9 cellular contexts compared by ENCODE assay signal in the genomic region with DNA sequence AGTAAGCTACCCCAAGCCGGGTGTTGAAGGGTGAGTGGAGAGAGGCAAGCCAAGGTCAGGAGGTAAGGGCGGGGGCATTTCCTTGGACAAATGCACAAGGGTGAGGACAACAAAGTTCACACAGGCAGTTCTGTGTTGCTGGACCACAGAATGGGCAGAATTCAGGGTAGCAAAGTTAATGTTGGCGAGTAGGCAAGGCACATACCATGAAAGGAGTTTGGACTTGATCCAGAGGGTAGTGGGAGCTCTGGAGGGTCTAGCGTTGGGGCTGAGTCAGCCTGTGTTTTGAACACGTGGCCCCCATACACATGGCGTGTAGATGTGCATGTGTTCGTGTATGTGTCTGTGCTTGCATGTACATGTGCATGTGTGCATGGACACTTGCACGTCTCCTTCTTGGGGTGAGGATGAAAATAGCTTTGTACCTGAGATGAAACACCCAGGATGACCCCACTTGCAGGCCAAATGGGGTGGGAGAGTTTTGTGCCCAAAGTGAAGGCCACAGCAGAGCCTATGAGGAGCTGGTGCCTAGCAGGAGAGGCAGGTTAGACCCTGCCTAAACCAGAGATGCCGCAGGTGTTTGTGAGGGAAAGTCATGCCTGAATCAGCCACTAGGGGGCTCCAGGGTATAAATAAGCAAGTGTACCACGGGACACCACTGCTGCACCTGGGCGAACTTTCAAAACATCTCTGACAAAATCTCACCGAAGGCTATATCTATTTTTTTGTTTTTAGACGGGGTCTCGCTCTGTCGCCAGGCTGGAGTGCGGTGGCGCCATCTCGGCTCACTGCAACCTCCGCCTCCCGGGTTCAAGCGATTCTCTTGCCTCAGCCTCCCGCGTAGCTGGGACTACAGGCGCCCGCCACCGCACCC. TPM values are rescaled to one million over a fixed set of nuclear protein-coding genes. Genes with fewer than 3 reads are reported as not detected.
DNase-seq lines count a peak whose midpoint lies in the region; TF ChIP-seq lines count a peak whose summit lies in the region.
"Had no signal": no experiment of that assay in that cellular context is flagged by ENCODE, and none has a peak within 500 bp of the region (broad histone marks: within the 10 kb centered on the region; RNA-seq: fewer than 3 reads in every experiment).

No MANE protein-coding gene starts in this region.

- no peak overlapping the region for H2AFZ ChIP-seq in PC-9
- H2AFZ ChIP-seq in neural cell (ENCODE audit: low read depth, low read length) = no peak overlapping the region

- POLR2A ChIA-PET in PC-9 (lab: Charles Lee; ENCODE audit: unreplicated experiment) = no interaction called here

- BruUV-seq in PC-9 (replicated peaks; lab: Mats Ljungman, UMichigan) = no TSS peak

- no peak for TF ChIP-seq POLR2A in esophagus muscularis mucosa (IDR thresholded peaks at IDR 0.05; ENCODE audit: low read depth)

- WGBS in esophagus muscularis mucosa = 58% methylated on average over 26 of the region's 26 CpGs

- H3K9me2 ChIP-seq in PC-9 (ENCODE audit: insufficient read depth) (no peaks in the 10 kb centered on the region), neural cell (ENCODE audit: insufficient read depth, low read length) (no peaks in the 10 kb centered on the region)

- peak; percentile 70 for TF ChIP-seq RAD21 in neural cell (conservative IDR thresholded peaks at IDR 0.05)

- no peaks in the 10 kb centered on the region; the same call in 1 of the 2 replicates for H3K4me1 ChIP-seq in PC-9 (replicated peaks; ENCODE audit: insufficient read depth)
- peaks cover 0 to 8% (median 1%) of the 10 kb centered on the region in 4 donors for H3K4me1 ChIP-seq in esophagus muscularis mucosa

- CTCF ChIA-PET in PC-9 (lab: Charles Lee) = interaction anchor here (0.6 to 1.1 kb wide), 3 partner anchors 75 to 189 kb away, joined by 3 to 6 read pairs (median 3); partner anchors contain the start of gene RAB13

- no peak overlapping the region for H3K9ac ChIP-seq in neural cell (ENCODE audit: low read length)
- H3K9ac ChIP-seq: BLaER1 had no signal

- no peak overlapping the region for H3K27ac ChIP-seq in PC-9
- H3K27ac ChIP-seq in esophagus muscularis mucosa (replicated peaks in 1 of 4) = no peak overlapping the region
- H3K27ac ChIP-seq in neural cell (ENCODE audit: low read length) = no peak overlapping the region
- no peak overlapping the region for H3K27ac ChIP-seq in substantia nigra (ENCODE audit: low read depth, low read length, poor library complexity, severe bottlenecking)
- H3K27ac ChIP-seq: BLaER1 had no signal

- TF ChIP-seq CTCF in PC-9 (conservative IDR thresholded peaks at IDR 0.05) = peak; percentile 93
- peak; percentile 89 to 93 (median 91) for TF ChIP-seq CTCF in esophagus muscularis mucosa (IDR thresholded peaks at IDR 0.05)
- TF ChIP-seq CTCF in neural cell (IDR thresholded peaks at IDR 0.05; ENCODE audit: poor library complexity, severe bottlenecking) = peak; percentile 72

- no peak overlapping the region for H3K4me3 ChIP-seq in PC-9
- H3K4me3 ChIP-seq in esophagus muscularis mucosa = no peak overlapping the region
- H3K4me3 ChIP-seq in neural cell (ENCODE audit: low read length) = no peak overlapping the region
- H3K4me3 ChIP-seq: BLaER1 had no signal

- H3K79me2 ChIP-seq in PC-9 (ENCODE audit: low read depth) (no peaks in the 10 kb centered on the region), neural cell (replicated peaks; ENCODE audit: insufficient read depth, low read length) (no peaks in the 10 kb centered on the region)

- TF ChIP-seq EP300 in esophagus muscularis mucosa (IDR thresholded peaks at IDR 0.05) = no peak
- no peak for TF ChIP-seq EP300 in neural cell (conservative IDR thresholded peaks at IDR 0.05; ENCODE audit: poor library complexity, severe bottlenecking)

- no peaks in the 10 kb centered on the region for H3K36me3 ChIP-seq in PC-9 (ENCODE audit: low read depth)
- H3K36me3 ChIP-seq in esophagus muscularis mucosa = peaks cover 0 to 12% (median 4%) of the 10 kb centered on the region in 4 donors
- H3K36me3 ChIP-seq in neural cell (ENCODE audit: insufficient read depth, low read length) = no peaks in the 10 kb centered on the region

- intact Hi-C loops in PC-9 (cut with micrococcal nuclease; ENCODE audit: unreplicated experiment) (loop anchor here (1.0 to 5.0 kb wide), 3 partner anchors 149 to 475 kb away; partner anchors contain the start of genes DENND4B, HAX1 and RAB13), esophagus muscularis mucosa (cut with DNase I) (loop anchor here (2.0 to 5.0 kb wide), 3 partner anchors 125 to 190 kb away; partner anchors contain the start of genes DENND4B, GATAD2B and RAB13)

- H3K9me3 ChIP-seq in PC-9 (ENCODE audit: insufficient read depth, low read depth) (no peaks in the 10 kb centered on the region), esophagus muscularis mucosa (no peaks in the 10 kb centered on the region), neural cell (ENCODE audit: low read length) (no peaks in the 10 kb centered on the region)
- H3K9me3 ChIP-seq: BLaER1 had no signal

- H3F3A ChIP-seq in PC-9 (ENCODE audit: insufficient read depth, low read depth) (no peaks in the 10 kb centered on the region; the same call in 1 of the 2 replicates), neural cell (ENCODE audit: insufficient read depth, low read length, poor library complexity, severe bottlenecking) (no peaks in the 10 kb centered on the region)

- peak; percentile 56 for DNase-seq in NCI-H2227 (lab: John Stamatoyannopoulos, UW; ENCODE audit: unreplicated experiment)
- DNase-seq in NCI-H2227 treated with DMSO at 0.1 percent for 48 hours (lab: John Stamatoyannopoulos, UW) = no peak
- peak in 63 of 76 experiments; percentile 8 to 79 (median 53) for DNase-seq in HUDEP-2 (lab: John Stamatoyannopoulos, UW; ENCODE audit: unreplicated experiment in 76 of 76)
- DNase-seq in PC-9 = peak; percentile 48 to 73
- DNase-seq in activated T-cell treated with anti-CD3 and anti-CD28 coated beads for 48 hours (ENCODE audit: low read depth) = peak; percentile 69
- DNase-seq in esophagus muscularis mucosa (ENCODE audit: extremely low spot score) = no peak
- peak in 31 of 49 donors; percentile 8 to 77 (median 54) for DNase-seq in substantia nigra (lab: John Stamatoyannopoulos, UW)

- H3K4me2 ChIP-seq in PC-9 = peak overlapping the region; percentile 44
- H3K4me2 ChIP-seq in neural cell (ENCODE audit: low read length) = no peak overlapping the region
- H3K4me2 ChIP-seq: BLaER1 had no signal

- H3K27me3 ChIP-seq in PC-9 (ENCODE audit: insufficient read depth, low read depth) (no peaks in the 10 kb centered on the region), esophagus muscularis mucosa (no peaks in the 10 kb centered on the region), neural cell (ENCODE audit: insufficient read depth, low read depth, low read length) (no peaks in the 10 kb centered on the region)
- H3K27me3 ChIP-seq: BLaER1 had no signal

- H4K20me1 ChIP-seq in PC-9 (ENCODE audit: insufficient read depth) (no peaks in the 10 kb centered on the region), neural cell (ENCODE audit: insufficient read depth) (no peaks in the 10 kb centered on the region)
- H4K20me1 ChIP-seq: BLaER1 had no signal

TF ChIP-seq in neural cell, 6 proteins besides CTCF, POLR2A, EP300 and RAD21:
- peak; percentile 70 for TF ChIP-seq SMC3 (conservative IDR thresholded peaks at IDR 0.05; ENCODE audit: poor library complexity)
- no peak for TF ChIP-seq TAF1 (IDR thresholded peaks at IDR 0.05; ENCODE audit: low read depth)

RNA-seq across cellular contexts. Expression of gene SLC27A3, which starts 21.8 kb away (rescaled TPM):
- 14.4 and 17.1 TPM in 2 replicates for total RNA-seq in PC-9 (2021)
- total RNA-seq in esophagus muscularis mucosa = 10 to 100 TPM; 12.9 to 29.5 (median 19.9) TPM
- 30.6 and 38.2 TPM in 2 replicates for polyA plus RNA-seq in neural cell
- polyA minus RNA-seq in neural cell = 9.1 and 11.2 TPM in 2 replicates

Comparison
In these comparisons a context has a peak if more than half of its experiments do, and no peak if none do; other contexts are left out.
1. DNase-seq: peak in NCI-H2227 (single experiment), HUDEP-2 (63 of 76), PC-9 (2 of 2), activated T-cell treated with anti-CD3 and anti-CD28 coated beads for 48 hours (single experiment) and substantia nigra (31 of 49); none in NCI-H2227 treated with DMSO at 0.1 percent for 48 hours (single experiment) and esophagus muscularis mucosa (single experiment).
2. Peak in every context shown above with its lines, with median percentiles within 50 percentile points of each other: CTCF ChIP-seq.